ENCODE assay signal across 8 cellular contexts in the genomic region with DNA sequence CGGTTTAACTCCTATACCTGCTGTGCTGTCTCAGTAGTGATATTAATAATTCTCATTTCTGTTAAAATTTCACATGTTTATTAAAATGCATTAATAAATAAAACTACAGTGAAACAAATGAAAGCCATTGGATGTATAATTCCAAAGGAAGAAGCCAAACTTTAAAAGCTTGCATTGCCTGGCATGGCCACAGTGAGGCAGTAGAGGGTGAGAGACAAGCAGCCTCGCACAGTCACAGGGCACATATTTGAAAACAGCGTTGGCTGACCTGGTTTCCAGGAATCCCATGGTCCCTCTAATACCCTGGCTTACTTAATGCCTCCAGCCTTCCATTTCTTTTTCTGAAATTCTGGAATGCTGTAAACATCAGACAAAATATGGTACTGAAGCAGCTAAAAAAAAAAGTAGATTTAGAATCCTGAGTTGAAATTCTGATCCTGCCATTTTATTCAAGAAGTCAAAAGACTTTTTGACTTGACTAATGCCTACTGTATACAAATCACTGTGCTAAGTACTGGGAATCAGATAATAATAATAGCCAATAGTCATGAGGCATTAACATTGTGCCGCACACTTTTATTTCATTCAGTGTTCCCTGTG. TPM values are rescaled to one million over a fixed set of nuclear protein-coding genes. Genes with fewer than 3 reads are reported as not detected.
DNase-seq lines count a peak whose midpoint lies in the region; ATAC-seq and TF ChIP-seq lines count a peak whose summit lies in the region.

No MANE protein-coding gene starts in this region.

- H3K4me1 ChIP-seq in RWPE2 (ENCODE audit: insufficient read depth, poor library complexity, severe bottlenecking) (no peaks in the 10 kb centered on the region), gastroesophageal sphincter (peaks cover 0 to 8% (median 1%) of the 10 kb centered on the region in 3 donors)

- H3K9me3 ChIP-seq in RWPE2 (ENCODE audit: severe bottlenecking) (no peaks in the 10 kb centered on the region), gastroesophageal sphincter (no peaks in the 10 kb centered on the region)

- in situ Hi-C loops in KBM-7 (cut with MboI; ENCODE audit: low pct_unique_long_range_greater_than_20kb, low sequenced_read_pairs), result no loop called here

- H3K27ac ChIP-seq in RWPE2 (ENCODE audit: poor library complexity, severe bottlenecking) (no peak overlapping the region), gastroesophageal sphincter (peak overlapping the region in 1 of 4 donors; percentile 5)

- H3K4me3 ChIP-seq in RWPE2 (ENCODE audit: severe bottlenecking) (no peak overlapping the region), gastroesophageal sphincter (no peak overlapping the region)

- H3K36me3 ChIP-seq in RWPE2 (ENCODE audit: low read depth), result no peaks in the 10 kb centered on the region
- peaks cover 0 to 19% of the 10 kb centered on the region in 2 donors for H3K36me3 ChIP-seq in gastroesophageal sphincter

- whole genome bisulfite sequencing in gastroesophageal sphincter (ENCODE audit: low coverage in 1 of 2), 2 donors, result 29 to 39% methylated on average over 4 of the region's 4 CpGs

- no peak for TF ChIP-seq POLR2A in gastroesophageal sphincter (IDR thresholded peaks at IDR 0.05)

- H3K27me3 ChIP-seq in RWPE2 (ENCODE audit: insufficient read depth, poor library complexity, severe bottlenecking) (no peaks in the 10 kb centered on the region), gastroesophageal sphincter (no peaks in the 10 kb centered on the region)

- no peak for TF ChIP-seq EP300 in gastroesophageal sphincter (IDR thresholded peaks at IDR 0.05)

- peak; percentile 67 for TF ChIP-seq CTCF in RWPE2 (IDR thresholded peaks at IDR 0.05; ENCODE audit: poor library complexity, severe bottlenecking)
- peak; percentile 69 to 88 (median 84) for TF ChIP-seq CTCF in gastroesophageal sphincter (IDR thresholded peaks at IDR 0.05)

- peak; percentile 61 for DNase-seq in DMS153 (lab: John Stamatoyannopoulos, UW)
- peak; percentile 59 for DNase-seq in KBM-7
- no peak for DNase-seq in RWPE2 (ENCODE audit: low spot score)
- peak; percentile 19 to 48 (median 22) for DNase-seq in activated naive CD4-positive, alpha-beta T cell (lab: John Stamatoyannopoulos, UW)
- peak; percentile 71 for DNase-seq in pons (ENCODE audit: low spot score)

- no peak for ATAC-seq in RWPE2 (ENCODE audit: low read depth)
- peak; percentile 74 for ATAC-seq in gastroesophageal sphincter
- no peak for ATAC-seq in HG03457 (IDR thresholded peaks at IDR 0.05; ENCODE audit: unreplicated experiment)
- ATAC-seq in GM21423 (IDR thresholded peaks at IDR 0.05; ENCODE audit: unreplicated experiment), result no peak

RNA-seq across cellular contexts. Expression of gene RNASEL, which starts 6.7 kb away (rescaled TPM):
- total RNA-seq in gastroesophageal sphincter, result 10 to 100 TPM in 2 of 4 donors, 1 to 10 TPM in 2; 6.5 to 14.5 (median 10.6) TPM

RNA-seq across cellular contexts. Expression of gene RGS16, which starts 8.4 kb away (rescaled TPM):
- 10 to 100 TPM in 1 of 4 donors, 1 to 10 TPM in 2, under 1 TPM in 1; 0.47 to 10.6 (median 2.1) TPM for total RNA-seq in gastroesophageal sphincter
